Comparison of ENCODE assay signal across 22 cellular contexts in the genomic region with DNA sequence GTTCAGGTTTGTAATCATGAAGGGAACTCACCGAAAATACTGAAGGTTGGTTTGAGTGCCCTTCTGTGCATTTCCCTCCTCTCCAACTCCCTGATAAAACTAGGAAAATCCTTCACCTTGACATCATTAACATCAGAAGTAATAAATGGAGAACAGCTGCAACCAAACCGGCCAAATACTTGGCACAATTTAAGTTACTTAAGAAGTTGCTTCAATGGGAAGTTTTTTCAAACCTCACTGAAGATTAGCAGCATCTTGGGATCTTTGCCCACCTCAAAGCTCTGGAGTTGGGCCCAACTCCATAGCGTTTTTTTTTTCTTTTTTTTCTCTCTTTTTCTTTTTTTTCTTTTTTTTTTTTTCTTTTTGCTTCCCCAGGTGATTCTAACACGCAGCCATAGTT.
"Had no signal": no experiment of that assay in that cellular context is flagged by ENCODE, and none has a peak within 500 bp of the region (broad histone marks: within the 10 kb centered on the region; RNA-seq: fewer than 3 reads in every experiment).

No MANE protein-coding gene starts in this region.

- H3K27ac Mint-ChIP-seq: natural killer cell; progenitor cell of endocrine pancreas; stimulated activated effector memory CD8-positive, alpha-beta T cell treated with anti-CD3 and anti-CD28 coated beads, Interleukin-12 subunit alpha, Interleukin-12 subunit beta, amount 100 ng/mL, for 72 hours; type B pancreatic cell had no signal

- H3K4me1 Mint-ChIP-seq: natural killer cell; neural crest cell; stimulated activated effector memory CD8-positive, alpha-beta T cell treated with anti-CD3 and anti-CD28 coated beads, Interleukin-12 subunit alpha, Interleukin-12 subunit beta, amount 100 ng/mL, for 72 hours had no signal

- ATAC-seq: gastroesophageal sphincter; left lobe of liver; mucosa of descending colon; natural killer cell; right cardiac atrium; stimulated activated effector memory CD8-positive, alpha-beta T cell treated with anti-CD3 and anti-CD28 coated beads, Interleukin-12 subunit alpha, Interleukin-12 subunit beta, amount 100 ng/mL, for 72 hours; stimulated activated naive CD8-positive, alpha-beta T cell treated with anti-CD3 and anti-CD28 coated beads, Interleukin-15, Interleukin-2, amounts not matched to agents 100 U/mL and 50 U/mL, for 24 hours had no signal

- H3K36me3 ChIP-seq: colonic mucosa, esophagus squamous epithelium, gastroesophageal sphincter, ovary, suprapubic skin, thyroid gland had no signal

- H3K27me3 ChIP-seq: colonic mucosa, esophagus squamous epithelium, gastroesophageal sphincter, ovary, suprapubic skin, thyroid gland had no signal

- H3K4me3 ChIP-seq: colonic mucosa, esophagus squamous epithelium, gastroesophageal sphincter, mucosa of descending colon, ovary, suprapubic skin, thyroid gland had no signal

- H3K9me3 Mint-ChIP-seq: neural crest cell, type B pancreatic cell had no signal

- H3K4me3 Mint-ChIP-seq: natural killer cell; neural crest cell; stimulated activated effector memory CD8-positive, alpha-beta T cell treated with anti-CD3 and anti-CD28 coated beads, Interleukin-12 subunit alpha, Interleukin-12 subunit beta, amount 100 ng/mL, for 72 hours; type B pancreatic cell had no signal

- H3K27ac ChIP-seq: colonic mucosa, esophagus squamous epithelium, gastroesophageal sphincter, ovary, suprapubic skin, thyroid gland had no signal

- H3K27me3 Mint-ChIP-seq: progenitor cell of endocrine pancreas, type B pancreatic cell had no signal

- H3K4me1 ChIP-seq: colonic mucosa, esophagus squamous epithelium, gastroesophageal sphincter, suprapubic skin, thyroid gland had no signal

- DNase-seq: colonic mucosa; dermis blood vessel endothelial cell; esophagus squamous epithelium; foreskin fibroblast; glutamatergic neuron; islet precursor cell; mammary epithelial cell; mucosa of descending colon; natural killer cell; ovary; right cardiac atrium; stimulated activated CD4-positive, alpha-beta T cell treated with anti-CD3 and anti-CD28 coated beads, Interleukin-4, amount 100 ng/mL, for 1 hour; stimulated activated CD8-positive, alpha-beta memory T cell treated with anti-CD3 and anti-CD28 coated beads, Interleukin-4, amount 100 ng/mL, for 48 hours; stimulated activated naive CD8-positive, alpha-beta T cell treated with anti-CD3 and anti-CD28 coated beads, Interleukin-15, Interleukin-2, amounts not matched to agents 100 U/mL and 50 U/mL, for 24 hours; thyroid gland had no signal

- H3K36me3 Mint-ChIP-seq: natural killer cell; stimulated activated effector memory CD8-positive, alpha-beta T cell treated with anti-CD3 and anti-CD28 coated beads, Interleukin-12 subunit alpha, Interleukin-12 subunit beta, amount 100 ng/mL, for 72 hours; type B pancreatic cell had no signal
